In the genomic region with DNA sequence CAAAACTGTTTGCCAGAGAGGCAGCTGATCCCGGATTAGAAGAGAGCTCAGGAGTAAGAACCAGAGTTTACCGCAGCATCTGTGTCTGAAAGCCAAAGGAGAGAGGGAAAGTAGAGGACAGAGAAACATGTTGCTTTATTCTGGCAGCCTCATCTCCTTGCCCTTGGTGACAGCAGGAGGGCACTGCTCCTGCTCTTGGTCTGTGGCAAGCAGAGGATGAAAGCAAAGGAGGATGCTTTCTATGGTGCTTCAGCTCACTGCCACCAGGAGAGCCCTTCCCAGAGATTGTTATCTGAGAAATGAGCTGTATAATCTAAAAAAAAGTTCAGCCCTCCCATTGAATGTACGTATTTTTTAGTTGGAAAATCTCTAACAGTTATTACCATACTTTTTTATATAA, we compare ENCODE assay signal across 20 cellular contexts. TPM values are rescaled to one million over a fixed set of nuclear protein-coding genes. Genes with fewer than 3 reads are reported as not detected.
DNase-seq lines count a peak whose midpoint lies in the region; ATAC-seq and TF ChIP-seq lines count a peak whose summit lies in the region.
"Had no signal": no experiment of that assay in that cellular context is flagged by ENCODE, and none has a peak within 500 bp of the region (broad histone marks: within the 10 kb centered on the region; RNA-seq: fewer than 3 reads in every experiment).

No MANE protein-coding gene starts in this region.

- H3K27me3 Mint-ChIP-seq in T-helper 17 cell = no peaks in the 10 kb centered on the region
- H3K27me3 Mint-ChIP-seq: activated naive CD4-positive, alpha-beta T cell treated with anti-CD3 and anti-CD28 coated beads, Interleukin-2, amount 50 U/mL, for 24 hours; stimulated activated naive B cell treated with anti-CD40 and anti-IgM and Interleukin-4, amounts not matched to agents 10 μg/mL and 1 μg/mL and 100 μg/mL, for 72 hours had no signal

- H3K36me3 ChIP-seq in heart left ventricle = no peaks in the 10 kb centered on the region
- H3K36me3 ChIP-seq: ovary had no signal

- H3K4me3 ChIP-seq in AG04450 (ENCODE audit: low read depth, low read length) (no peak overlapping the region), heart left ventricle (no peak overlapping the region)
- H3K4me3 ChIP-seq: mucosa of descending colon, ovary had no signal

- 83 to 87% (median 85%) methylated on average over 3 of the region's 3 CpGs for WGBS in heart left ventricle, 4 donors

- POLR2A ChIA-PET in AG04450 (lab: Yijun Ruan, JAX) = no interaction called here

- peaks cover 15% of the 10 kb centered on the region for H3K4me1 Mint-ChIP-seq in T-helper 17 cell
- H3K4me1 Mint-ChIP-seq: activated naive CD4-positive, alpha-beta T cell treated with anti-CD3 and anti-CD28 coated beads, Interleukin-2, amount 50 U/mL, for 24 hours had no signal

- H3K27ac ChIP-seq in AG04450 (ENCODE audit: low read depth, low read length) (no peak overlapping the region), heart left ventricle (no peak overlapping the region)
- H3K27ac ChIP-seq: ovary had no signal

- no peaks in the 10 kb centered on the region for H3K36me3 Mint-ChIP-seq in T-helper 17 cell (ENCODE audit: low read depth)

- CTCF ChIA-PET in AG04450 (lab: Charles Lee) = interaction anchor here (0.6 to 2.2 kb wide), 4 partner anchors 9 to 172 kb away, joined by 3 to 8 read pairs (median 4); no protein-coding TSS in a partner anchor

- H3K4me1 ChIP-seq in heart left ventricle = peaks cover 5 to 26% (median 18%) of the 10 kb centered on the region in 12 donors

- ATAC-seq in T-helper 17 cell (no peak), heart left ventricle (no peak)
- ATAC-seq: left colon; mucosa of descending colon; stimulated activated naive B cell treated with anti-CD40 and anti-IgM and Interleukin-4, amounts not matched to agents 10 μg/mL and 1 μg/mL and 100 μg/mL, for 72 hours had no signal

- H3K27ac Mint-ChIP-seq in T-helper 17 cell = peak overlapping the region; percentile 56
- H3K27ac Mint-ChIP-seq: activated naive CD4-positive, alpha-beta T cell treated with anti-CD3 and anti-CD28 coated beads, Interleukin-2, amount 50 U/mL, for 24 hours; stimulated activated naive B cell treated with anti-CD40 and anti-IgM and Interleukin-4, amounts not matched to agents 10 μg/mL and 1 μg/mL and 100 μg/mL, for 72 hours had no signal

- H3K4me3 Mint-ChIP-seq in T-helper 17 cell = no peak overlapping the region
- H3K4me3 Mint-ChIP-seq: activated naive CD4-positive, alpha-beta T cell treated with anti-CD3 and anti-CD28 coated beads, Interleukin-2, amount 50 U/mL, for 24 hours; stimulated activated naive B cell treated with anti-CD40 and anti-IgM and Interleukin-4, amounts not matched to agents 10 μg/mL and 1 μg/mL and 100 μg/mL, for 72 hours had no signal

- H3K9me3 ChIP-seq in AG04450 (ENCODE audit: control insufficient read depth, insufficient read depth, low read length) = no peaks in the 10 kb centered on the region
- no peaks in the 10 kb centered on the region for H3K9me3 ChIP-seq in T-helper 17 cell (ENCODE audit: control insufficient read depth, low read length, poor library complexity, severe bottlenecking)
- no peaks in the 10 kb centered on the region for H3K9me3 ChIP-seq in heart left ventricle
- H3K9me3 ChIP-seq: mucosa of descending colon, ovary had no signal

- TF ChIP-seq CTCF in AG04450 (IDR thresholded peaks at IDR 0.05; ENCODE audit: low read depth, low read length) (peak; percentile 22; the same call in 1 of the 2 replicates), GM12873 (IDR thresholded peaks at IDR 0.05; ENCODE audit: insufficient read depth, low read depth, low read length, missing control alignments) (peak; percentile 2), heart left ventricle (IDR thresholded peaks at IDR 0.05) (no peak)

- DNase-seq in AG04450 (ENCODE audit: low read depth, low spot score) (no peak), T-helper 17 cell (no peak), hepatic stellate cell (ENCODE audit: low spot score) (peak; percentile 21), heart left ventricle (no peak), GM19240 (ENCODE audit: insufficient read length, low spot score) (no peak), GOT3 (lab: John Stamatoyannopoulos, UW) (no peak), MV-4-11 (lab: John Stamatoyannopoulos, UW) (no peak)
- DNase-seq: activated CD4-positive, CD25-positive, alpha-beta regulatory T cell; activated CD8-positive, alpha-beta memory T cell treated with anti-CD3 and anti-CD28 coated beads, Interleukin-2, amount 50 U/mL, for 48 hours; effector CD4-positive, alpha-beta T cell; left colon; mucosa of descending colon; NCI-H1048; NCI-H2171; NCI-H774; ovary; RPMI8226; stimulated activated naive B cell treated with anti-CD40 and anti-IgM and Interleukin-4, amounts not matched to agents 10 μg/mL and 1 μg/mL and 100 μg/mL, for 72 hours had no signal

- TF ChIP-seq POLR2A in heart left ventricle (IDR thresholded peaks at IDR 0.05) = no peak

- intact Hi-C loops in heart left ventricle (cut with DNase I) = loop anchor here in 1 of 10 donors (5.0 kb wide), 1 partner anchor 35 kb away; no protein-coding TSS in a partner anchor

- H3K27me3 ChIP-seq in AG04450 (ENCODE audit: control insufficient read depth, insufficient read depth, low read length) (no peaks in the 10 kb centered on the region), heart left ventricle (no peaks in the 10 kb centered on the region)
- H3K27me3 ChIP-seq: ovary had no signal

RNA-seq across cellular contexts. Expression of gene SLC1A4, which starts 7.7 kb away (rescaled TPM):
- polyA plus RNA-seq in AG04450 (2011; rRNA removed) (22.3 and 24.8 TPM in 2 replicates), heart left ventricle (10 to 100 TPM in 1 of 2 donors, 1 to 10 TPM in 1; 3.0 to 19.5 TPM)
- polyA minus RNA-seq in AG04450 (2011; rRNA and poly(A)+ RNA removed) = 36.7 and 45.9 TPM in 2 replicates
- total RNA-seq in T-helper 17 cell (1 to 10 TPM; 1.7 to 8.0 TPM), heart left ventricle (10 to 100 TPM in 5 of 9 donors, 1 to 10 TPM in 4; 5.8 to 22.4 (median 10.8) TPM)

RNA-seq across cellular contexts. Expression of gene CEP68, which starts 59.3 kb away (rescaled TPM):
- polyA plus RNA-seq in AG04450 (2011; rRNA removed) (7.3 and 7.9 TPM in 2 replicates), heart left ventricle (1 to 10 TPM; 6.5 to 7.6 TPM)
- polyA minus RNA-seq in AG04450 (2011; rRNA and poly(A)+ RNA removed) = 8.6 and 8.9 TPM in 2 replicates
- total RNA-seq in T-helper 17 cell (10 to 100 TPM; 13.6 to 22.5 TPM), heart left ventricle (10 to 100 TPM; 14.0 to 26.8 (median 18.8) TPM)

Comparison
In these comparisons a context has a peak if more than half of its experiments do, and no peak if none do; other contexts are left out.
1. CTCF ChIP-seq: peak in AG04450 (single experiment) and GM12873 (single experiment); none in heart left ventricle (0 of 12).